22 cellular contexts compared by ENCODE assay signal in the genomic region with DNA sequence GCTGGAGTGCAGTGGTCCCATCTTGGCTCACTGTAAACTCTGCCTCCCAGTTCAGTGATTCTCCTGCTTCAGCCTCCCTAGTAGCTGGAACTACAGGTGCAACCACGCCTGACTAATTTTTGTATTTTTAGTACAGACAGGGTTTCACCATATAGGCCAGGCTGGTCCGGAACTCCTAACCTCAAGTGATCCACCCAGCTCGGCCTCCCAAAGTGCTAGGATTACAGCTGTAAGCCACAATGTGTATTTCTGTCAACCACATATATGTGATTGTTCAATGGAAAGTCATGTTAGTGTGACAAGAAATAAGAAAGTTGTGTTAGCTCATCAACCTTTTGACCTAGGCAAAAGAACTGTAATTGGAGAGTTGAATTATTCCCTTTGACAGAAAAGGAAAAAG.
DNase-seq lines count a peak whose midpoint lies in the region; ATAC-seq and TF ChIP-seq lines count a peak whose summit lies in the region.
"Had no signal": no experiment of that assay in that cellular context is flagged by ENCODE, and none has a peak within 500 bp of the region (broad histone marks: within the 10 kb centered on the region; RNA-seq: fewer than 3 reads in every experiment).

No MANE protein-coding gene starts in this region.

- TF ChIP-seq CTCF in GM12865 (IDR thresholded peaks at IDR 0.05; ENCODE audit: insufficient read depth, low read depth, low read length, missing control alignments): no peak
- no peak for TF ChIP-seq CTCF in WERI-Rb-1 (IDR thresholded peaks at IDR 0.05; ENCODE audit: low read depth, low read length)
- TF ChIP-seq CTCF in tibial artery (IDR thresholded peaks at IDR 0.05): no peak

- H3K9me3 ChIP-seq in WERI-Rb-1 (ENCODE audit: severe bottlenecking) (no peaks in the 10 kb centered on the region), tibial artery (no peaks in the 10 kb centered on the region)

- no peaks in the 10 kb centered on the region for H3K4me1 ChIP-seq in tibial artery

- no peaks in the 10 kb centered on the region for H3K27me3 ChIP-seq in WERI-Rb-1 (ENCODE audit: insufficient read depth, low read depth, severe bottlenecking)
- H3K27me3 ChIP-seq in tibial artery: no peaks in the 10 kb centered on the region

- H3K4me3 ChIP-seq in GM12865 (ENCODE audit: low read depth, low read length) (no peak overlapping the region), WERI-Rb-1 (ENCODE audit: low read depth, low read length) (no peak overlapping the region), tibial artery (no peak overlapping the region)

- intact Hi-C loops in tibial artery (cut with DNase I; ENCODE audit: low total_unique reads): no loop called here

- no peak overlapping the region for H3K27ac ChIP-seq in WERI-Rb-1
- H3K27ac ChIP-seq in tibial artery: no peak overlapping the region
- H3K27ac ChIP-seq: KMS-11 had no signal

- no peak for ATAC-seq in esophagus mucosa
- ATAC-seq: HCT116, HepG2, Panc1, Right ventricle myocardium inferior, SK-N-SH treated with all-trans-retinoic acid at 6 μM for 48 hours, T-helper 17 cell had no signal

- H3K36me3 ChIP-seq in WERI-Rb-1: no peaks in the 10 kb centered on the region
- H3K36me3 ChIP-seq in tibial artery: no peaks in the 10 kb centered on the region

- DNase-seq in GM12865 (ENCODE audit: low read depth): peak; percentile 20
- DNase-seq in M059J (ENCODE audit: low read depth): peak; percentile 60
- DNase-seq in NOMO-1 treated with dmso at 0.1 percent for 144 hours (lab: John Stamatoyannopoulos, UW; ENCODE audit: unreplicated experiment): peak; percentile 17
- peak; percentile 0 for DNase-seq in myocyte (ENCODE audit: low read depth)
- no peak for DNase-seq in WERI-Rb-1
- no peak for DNase-seq in tibial artery
- DNase-seq in A172 (ENCODE audit: low spot score): no peak
- DNase-seq: ACHN; Calu3; CD4-positive, alpha-beta T cell; DMS53; NCI-H1930; NCI-H2171; NCI-H446; T-helper 17 cell had no signal

Comparison
In these comparisons a context has a peak if more than half of its experiments do, and no peak if none do; other contexts are left out.
1. DNase-seq: peak in GM12865 (single experiment), M059J (single experiment), NOMO-1 treated with dmso at 0.1 percent for 144 hours (single experiment) and myocyte (single experiment); none in WERI-Rb-1 (single experiment), tibial artery (0 of 2) and A172 (single experiment).